Comparison of ENCODE assay signal across 8 cellular contexts in genomic region chr10:61452655-61453641, GRCh38. TPM values are rescaled to one million over a fixed set of nuclear protein-coding genes. Genes with fewer than 3 reads are reported as not detected.
A peak's percentile ranks its signal among the peaks of the same experiment; 100 is the strongest.
DNase-seq lines count a peak whose midpoint lies in the region; ATAC-seq and TF ChIP-seq lines count a peak whose summit lies in the region.

Gene TMEM26, minus strand, starts transcription at chr10:61453381. Its CDS starts 300 bp downstream, at chr10:61453081.

- H3K9me3 ChIP-seq in CD4-positive, alpha-beta T cell (ENCODE audit: control insufficient read depth, low read length): no peaks in the 10 kb centered on the region
- no peaks in the 10 kb centered on the region for H3K9me3 ChIP-seq in neuron (ENCODE audit: low read length)

- H3K27me3 ChIP-seq in CD4-positive, alpha-beta T cell (ENCODE audit: control insufficient read depth, insufficient read depth, low read length): peaks cover 28% of the 10 kb centered on the region
- peaks cover 36% of the 10 kb centered on the region for H3K27me3 ChIP-seq in neuron (ENCODE audit: insufficient read depth, low read length)

- no peak for ATAC-seq in CD4-positive, alpha-beta T cell (ENCODE audit: poor library complexity)
- ATAC-seq in T-cell (replicated peaks in 1 of 4): no peak
- no peak for ATAC-seq in GM18502 (IDR thresholded peaks at IDR 0.05; ENCODE audit: poor library complexity, unreplicated experiment)

- no peak within 1 kb of the TSS for H3K27ac Mint-ChIP-seq in CD4-positive, alpha-beta T cell
- H3K27ac Mint-ChIP-seq in T-cell: no peak within 1 kb of the TSS

- DNase-seq in CD4-positive, alpha-beta T cell: no peak
- DNase-seq in T-cell (no peak), glomerular visceral epithelial cell (ENCODE audit: extremely low spot score) (peak; percentile 5), HK-2 (ENCODE audit: unreplicated experiment) (no peak)
- DNase-seq in stimulated activated CD4-positive, alpha-beta T cell treated with anti-CD3 and anti-CD28 coated beads, Interleukin-2, amount 100 ng/mL, for 48 hours: no peak
- DNase-seq in stimulated activated CD4-positive, alpha-beta T cell treated with anti-CD3 and anti-CD28 coated beads, Interleukin-12 subunit alpha, Interleukin-12 subunit beta, amount 100 ng/mL, for 4 hours: no peak

- H3K36me3 Mint-ChIP-seq in CD4-positive, alpha-beta T cell (ENCODE audit: low read depth): no peaks in the 10 kb centered on the region
- no peaks in the 10 kb centered on the region for H3K36me3 Mint-ChIP-seq in T-cell

- CTCF ChIA-PET in CD4-positive, alpha-beta T cell (lab: Charles Lee): no interaction called here
- CTCF ChIA-PET in T-cell (lab: Charles Lee): interaction anchor here in 1 of 2 donors (0.6 kb wide), 1 partner anchor 29 kb away, joined by 3 read pairs; no protein-coding TSS in a partner anchor

- intact Hi-C loops in CD4-positive, alpha-beta T cell (cut with DNase I, micrococcal nuclease): no loop called here

- peaks cover 13% of the 10 kb centered on the region for H3K4me1 Mint-ChIP-seq in CD4-positive, alpha-beta T cell (ENCODE audit: low read depth)
- peaks cover 8 to 17% (median 8%) of the 10 kb centered on the region in 3 donors for H3K4me1 Mint-ChIP-seq in T-cell

- H2AFZ ChIP-seq in neuron (ENCODE audit: low read depth, low read length): peak within 1 kb of the TSS; percentile 24

- POLR2A ChIA-PET in CD4-positive, alpha-beta T cell (lab: Charles Lee): no interaction called here
- POLR2A ChIA-PET in T-cell (lab: Charles Lee): no interaction called here

- H3K27me3 Mint-ChIP-seq in CD4-positive, alpha-beta T cell: peaks cover 34% of the 10 kb centered on the region
- peaks cover 39 to 41% of the 10 kb centered on the region in 2 donors for H3K27me3 Mint-ChIP-seq in T-cell

- no peaks in the 10 kb centered on the region for H3K36me3 ChIP-seq in neuron (ENCODE audit: insufficient read depth, low read length)

- peak within 1 kb of the TSS; percentile 27 for H3K4me3 Mint-ChIP-seq in CD4-positive, alpha-beta T cell
- peak within 1 kb of the TSS in 2 of 3 donors; percentile 25 to 45 for H3K4me3 Mint-ChIP-seq in T-cell

- H3K4me3 ChIP-seq in neuron (ENCODE audit: low read length): peak within 1 kb of the TSS; percentile 5

- no peak within 1 kb of the TSS for H3K27ac ChIP-seq in CD4-positive, alpha-beta T cell (ENCODE audit: low read depth, low read length)

- TF ChIP-seq CTCF in CD4-positive, alpha-beta T cell (IDR thresholded peaks at IDR 0.05): no peak

- no peaks in the 10 kb centered on the region for H3K9me3 Mint-ChIP-seq in CD4-positive, alpha-beta T cell
- H3K9me3 Mint-ChIP-seq in T-cell: no peaks in the 10 kb centered on the region

- peaks cover 5% of the 10 kb centered on the region for H3K4me1 ChIP-seq in neuron (ENCODE audit: insufficient read depth, low read length)

RNA-seq across cellular contexts. Expression of gene TMEM26, which starts in this region (rescaled TPM):
- total RNA-seq in CD4-positive, alpha-beta T cell: not detected
- not detected for total RNA-seq in T-cell
